8 cellular contexts compared by ENCODE assay signal in genomic region chr9:68779558-68780376, GRCh38.
A peak's percentile ranks its signal among the peaks of the same experiment; 100 is the strongest.
DNase-seq lines count a peak whose midpoint lies in the region; ATAC-seq and TF ChIP-seq lines count a peak whose summit lies in the region.

No MANE protein-coding gene starts in this region.

- peak overlapping the region; percentile 99 for H2AFZ ChIP-seq in SU-DHL-6 (ENCODE audit: low read depth, low read length, severe bottlenecking)

- peak overlapping the region; percentile 30; the same call in 1 of the 2 replicates for H3K27ac ChIP-seq in SU-DHL-6 (ENCODE audit: low read depth, low read length)
- peak overlapping the region; percentile 95 for H3K27ac ChIP-seq in left ventricle myocardium inferior (replicated peaks)
- peak overlapping the region; percentile 94 for H3K27ac ChIP-seq in urinary bladder (ENCODE audit: low read depth)

- peaks cover 35% of the 10 kb centered on the region for H3K79me2 ChIP-seq in SU-DHL-6 (ENCODE audit: insufficient read depth, low read length)

- ATAC-seq in HG02763 (IDR thresholded peaks at IDR 0.05; ENCODE audit: unreplicated experiment) = peak; percentile 77

- H3K9me2 ChIP-seq in SU-DHL-6 (replicated peaks; ENCODE audit: insufficient read depth, low read length) = no peaks in the 10 kb centered on the region

- H3K27me3 Mint-ChIP-seq in progenitor cell of endocrine pancreas = no peaks in the 10 kb centered on the region

- no peaks in the 10 kb centered on the region; the same call in 1 of the 2 replicates for H3F3A ChIP-seq in SU-DHL-6 (ENCODE audit: insufficient read depth)

- peaks cover 2% of the 10 kb centered on the region for H3K4me1 Mint-ChIP-seq in progenitor cell of endocrine pancreas (ENCODE audit: low read depth)

- no peaks in the 10 kb centered on the region; the same call in 1 of the 2 replicates for H3K36me3 ChIP-seq in SU-DHL-6 (ENCODE audit: low read length)
- H3K36me3 ChIP-seq in left ventricle myocardium inferior = no peaks in the 10 kb centered on the region
- H3K36me3 ChIP-seq in urinary bladder (ENCODE audit: insufficient read depth) = peaks cover 1% of the 10 kb centered on the region

- no peaks in the 10 kb centered on the region for H3K27me3 ChIP-seq in SU-DHL-6 (ENCODE audit: low read length)
- H3K27me3 ChIP-seq in left ventricle myocardium inferior (ENCODE audit: low read depth) = no peaks in the 10 kb centered on the region

- peaks cover 10% of the 10 kb centered on the region; the same call in 1 of the 2 replicates for H4K20me1 ChIP-seq in SU-DHL-6 (ENCODE audit: low read depth, low read length)

- peak overlapping the region; percentile 95 for H3K4me2 ChIP-seq in SU-DHL-6 (ENCODE audit: low read depth, low read length, poor library complexity, severe bottlenecking)

- peak; percentile 89 to 98 (median 98) for DNase-seq in NCI-H1417 (lab: John Stamatoyannopoulos, UW)
- DNase-seq in amniotic epithelial cell (ENCODE audit: low read depth) = peak; percentile 89
- peak; percentile 95 for DNase-seq in left ventricle myocardium inferior
- DNase-seq in progenitor cell of endocrine pancreas (ENCODE audit: low spot score, unreplicated experiment) = peak; percentile 94

- no peaks in the 10 kb centered on the region for H3K9me3 Mint-ChIP-seq in progenitor cell of endocrine pancreas (ENCODE audit: low read depth)

- peak; percentile 51 for TF ChIP-seq CTCF in GM12875 (IDR thresholded peaks at IDR 0.05; ENCODE audit: borderline replicate concordance, insufficient read depth, low read depth, low read length)
- peak; percentile 60 for TF ChIP-seq CTCF in SU-DHL-6 (IDR thresholded peaks at IDR 0.05; ENCODE audit: insufficient read depth, low read length, poor library complexity, severe bottlenecking)
- TF ChIP-seq CTCF in left ventricle myocardium inferior (IDR thresholded peaks at IDR 0.05; ENCODE audit: borderline replicate concordance) = peak; percentile 43
- peak; percentile 44 for TF ChIP-seq CTCF in progenitor cell of endocrine pancreas (IDR thresholded peaks at IDR 0.05; ENCODE audit: unreplicated experiment)

- no peaks in the 10 kb centered on the region for H3K36me3 Mint-ChIP-seq in progenitor cell of endocrine pancreas (ENCODE audit: insufficient read depth)

- no peak overlapping the region for H3K4me3 Mint-ChIP-seq in progenitor cell of endocrine pancreas (ENCODE audit: low read depth)

- intact Hi-C loops in left ventricle myocardium inferior (cut with micrococcal nuclease) = no loop called here

- peak overlapping the region; percentile 75 for H3K4me3 ChIP-seq in GM12875 (ENCODE audit: low read depth, low read length)
- peak overlapping the region; percentile 94 for H3K4me3 ChIP-seq in SU-DHL-6 (ENCODE audit: insufficient read depth, low read length, poor library complexity, severe bottlenecking)
- H3K4me3 ChIP-seq in left ventricle myocardium inferior = peak overlapping the region; percentile 83
- peak overlapping the region; percentile 77 for H3K4me3 ChIP-seq in urinary bladder (ENCODE audit: low read depth, low read length)

- H3K27ac Mint-ChIP-seq in progenitor cell of endocrine pancreas = no peak overlapping the region

- H3K9me3 ChIP-seq in SU-DHL-6 (ENCODE audit: insufficient read depth, low read length) = no peaks in the 10 kb centered on the region
- H3K9me3 ChIP-seq in left ventricle myocardium inferior (replicated peaks) = no peaks in the 10 kb centered on the region

- peak overlapping the region; percentile 77 for H3K9ac ChIP-seq in SU-DHL-6 (ENCODE audit: low read length)

- H3K4me1 ChIP-seq in left ventricle myocardium inferior (peaks cover 92% of the 10 kb centered on the region), urinary bladder (ENCODE audit: insufficient read depth) (no peaks in the 10 kb centered on the region)

- WGBS in urinary bladder = under 1% methylated on average over 65 of the region's 65 CpGs

Comparison
In these comparisons a context has a peak if more than half of its experiments do, and no peak if none do; other contexts are left out.
1. Peak in every context shown above with its lines: DNase-seq, ATAC-seq, H3K4me3 ChIP-seq and H3K27ac ChIP-seq.
2. H3K27ac ChIP-seq: peak in every context shown above with its lines; median percentile 95 in left ventricle myocardium inferior; 94 in urinary bladder; 30 in SU-DHL-6.